24 cellular contexts compared by ENCODE assay signal in the genomic region with DNA sequence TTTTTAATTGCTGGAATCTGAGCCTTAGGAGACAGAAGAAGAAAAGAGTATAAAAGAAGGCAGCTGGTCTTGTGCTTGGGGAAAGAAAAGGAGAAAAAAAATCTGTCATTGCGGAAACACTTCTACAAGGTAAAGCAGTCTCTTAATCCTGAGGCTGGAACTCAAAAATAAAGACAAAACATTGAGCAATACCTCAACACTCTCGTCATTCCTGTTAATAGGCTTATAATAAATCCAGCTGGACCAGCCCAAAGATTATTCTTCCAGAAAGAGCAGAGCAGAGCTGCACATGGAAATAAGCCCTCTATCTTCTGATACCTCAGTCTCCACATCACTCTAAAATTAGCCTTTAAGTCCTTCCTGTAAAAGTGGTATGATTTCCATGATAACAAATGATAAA.
DNase-seq lines count a peak whose midpoint lies in the region; ATAC-seq and TF ChIP-seq lines count a peak whose summit lies in the region.
"Had no signal": no experiment of that assay in that cellular context is flagged by ENCODE, and none has a peak within 500 bp of the region (broad histone marks: within the 10 kb centered on the region; RNA-seq: fewer than 3 reads in every experiment).

No MANE protein-coding gene starts in this region.

- H3K27me3 Mint-ChIP-seq in GM23338 (ENCODE audit: insufficient read depth, low read depth, poor library complexity): no peaks in the 10 kb centered on the region
- H3K27me3 Mint-ChIP-seq: IgD-negative memory B cell had no signal

- 40 to 65% methylated on average over 1 to 2 of the region's 2 CpGs for WGBS in gastroesophageal sphincter (ENCODE audit: low coverage in 1 of 2), 2 donors
- WGBS in smooth muscle cell (ENCODE audit: low lambda C conversion rate): 62% methylated on average over 2 of the region's 2 CpGs

- no peak for TF ChIP-seq POLR2A in gastroesophageal sphincter (IDR thresholded peaks at IDR 0.05)

- no peaks in the 10 kb centered on the region for H3K9me3 Mint-ChIP-seq in GM23338

- H3K27me3 ChIP-seq in GM23338 (ENCODE audit: insufficient read depth): no peaks in the 10 kb centered on the region
- H3K27me3 ChIP-seq in WERI-Rb-1 (ENCODE audit: insufficient read depth, low read depth, severe bottlenecking): no peaks in the 10 kb centered on the region
- H3K27me3 ChIP-seq in gastroesophageal sphincter: no peaks in the 10 kb centered on the region
- no peaks in the 10 kb centered on the region for H3K27me3 ChIP-seq in smooth muscle cell (ENCODE audit: low read depth)

- no peak overlapping the region for H3K9ac ChIP-seq in smooth muscle cell (ENCODE audit: low read depth)
- H3K9ac ChIP-seq: SK-N-SH had no signal

- no peak overlapping the region for H3K4me3 Mint-ChIP-seq in GM23338
- H3K4me3 Mint-ChIP-seq: CD14-positive monocyte, IgD-negative memory B cell had no signal

- H3K4me1 Mint-ChIP-seq in GM23338: no peaks in the 10 kb centered on the region
- H3K4me1 Mint-ChIP-seq: CD14-positive monocyte, IgD-negative memory B cell had no signal

- no peaks in the 10 kb centered on the region for H3K79me2 ChIP-seq in GM23338 (replicated peaks; ENCODE audit: insufficient read depth)
- no peaks in the 10 kb centered on the region for H3K79me2 ChIP-seq in smooth muscle cell (ENCODE audit: low read depth)

- TF ChIP-seq EP300 in gastroesophageal sphincter (IDR thresholded peaks at IDR 0.05): no peak

- H3K9me2 ChIP-seq in GM23338 (ENCODE audit: insufficient read depth): no peaks in the 10 kb centered on the region
- H3K9me2 ChIP-seq: SK-N-SH had no signal

- H3K27ac ChIP-seq in GM23338 (ENCODE audit: low read depth): no peak overlapping the region
- H3K27ac ChIP-seq in WERI-Rb-1: peak overlapping the region; percentile 30
- peak overlapping the region in 2 of 4 donors; percentile 16 to 36 for H3K27ac ChIP-seq in gastroesophageal sphincter
- H3K27ac ChIP-seq in smooth muscle cell (ENCODE audit: low read depth): no peak overlapping the region

- H3K4me1 ChIP-seq in GM23338 (ENCODE audit: insufficient read depth) (no peaks in the 10 kb centered on the region), gastroesophageal sphincter (no peaks in the 10 kb centered on the region), smooth muscle cell (ENCODE audit: low read depth) (no peaks in the 10 kb centered on the region)

- no peaks in the 10 kb centered on the region for H3K36me3 Mint-ChIP-seq in GM23338 (ENCODE audit: low read depth)
- H3K36me3 Mint-ChIP-seq: CD14-positive monocyte had no signal

- no peaks in the 10 kb centered on the region for H4K20me1 ChIP-seq in GM23338 (replicated peaks; ENCODE audit: insufficient read depth)
- no peaks in the 10 kb centered on the region for H4K20me1 ChIP-seq in smooth muscle cell (ENCODE audit: low read depth)

- no peak overlapping the region for H3K27ac Mint-ChIP-seq in GM23338
- H3K27ac Mint-ChIP-seq: CD14-positive monocyte, IgD-negative memory B cell had no signal

- H3K36me3 ChIP-seq in GM23338 (ENCODE audit: insufficient read depth): no peaks in the 10 kb centered on the region
- no peaks in the 10 kb centered on the region for H3K36me3 ChIP-seq in WERI-Rb-1
- no peaks in the 10 kb centered on the region for H3K36me3 ChIP-seq in gastroesophageal sphincter
- H3K36me3 ChIP-seq in smooth muscle cell (ENCODE audit: low read depth): no peaks in the 10 kb centered on the region

- ATAC-seq in GM23338: no peak
- ATAC-seq in gastroesophageal sphincter: peak; percentile 81
- no peak for ATAC-seq in HG03378 (IDR thresholded peaks at IDR 0.05; ENCODE audit: unreplicated experiment)
- ATAC-seq in HG03280 (IDR thresholded peaks at IDR 0.05; ENCODE audit: unreplicated experiment): no peak
- no peak for ATAC-seq in HG03432 (IDR thresholded peaks at IDR 0.05; ENCODE audit: unreplicated experiment)
- ATAC-seq: PC-3 had no signal

- 0 out of 2 replicates have a peak overlapping the region, but pooled peaks have one; percentile 4 for H2AFZ ChIP-seq in GM23338
- peak overlapping the region; percentile 2 for H2AFZ ChIP-seq in smooth muscle cell (ENCODE audit: low read depth)

- H3K4me2 ChIP-seq in GM23338: no peak overlapping the region
- H3K4me2 ChIP-seq in smooth muscle cell: no peak overlapping the region
- H3K4me2 ChIP-seq: SK-N-SH had no signal

- TF ChIP-seq CTCF in GM23338 (conservative IDR thresholded peaks at IDR 0.05; ENCODE audit: low read depth in 2 of 2) (no peak), WERI-Rb-1 (IDR thresholded peaks at IDR 0.05; ENCODE audit: low read depth, low read length) (no peak), gastroesophageal sphincter (IDR thresholded peaks at IDR 0.05) (no peak), smooth muscle cell (IDR thresholded peaks at IDR 0.05; ENCODE audit: borderline replicate concordance, insufficient read depth, poor library complexity, severe bottlenecking) (no peak)

- H3K4me3 ChIP-seq in GM23338: no peak overlapping the region
- no peak overlapping the region for H3K4me3 ChIP-seq in WERI-Rb-1 (ENCODE audit: low read depth, low read length)
- H3K4me3 ChIP-seq in gastroesophageal sphincter: no peak overlapping the region
- H3K4me3 ChIP-seq in smooth muscle cell: no peak overlapping the region

- no peak for DNase-seq in GM23338 (ENCODE audit: low spot score)
- peak; percentile 43 for DNase-seq in WERI-Rb-1
- no peak for DNase-seq in smooth muscle cell (lab: John Stamatoyannopoulos, UW; ENCODE audit: unreplicated experiment)
- DNase-seq in NCI-H2227 (lab: John Stamatoyannopoulos, UW; ENCODE audit: unreplicated experiment): no peak
- DNase-seq: ACHN, AML-193, DMS153, GDM1, Kasumi-1, MM.1S, NCI-H1092, NCI-H1436 treated with DMSO at 0.1 percent for 48 hours, NCI-H2029, NCI-H748 treated with DMSO at 0.1 percent for 48 hours, PC-3, RPMI8226, SHP77 treated with DMSO at 0.1 percent for 48 hours, SK-N-SH had no signal

- H3F3A ChIP-seq in GM23338 (replicated peaks; ENCODE audit: low read depth): no peaks in the 10 kb centered on the region
- no peaks in the 10 kb centered on the region for H3F3A ChIP-seq in smooth muscle cell (ENCODE audit: low read depth)

- H3K9me3 ChIP-seq in WERI-Rb-1 (ENCODE audit: severe bottlenecking): no peaks in the 10 kb centered on the region
- no peaks in the 10 kb centered on the region for H3K9me3 ChIP-seq in gastroesophageal sphincter
- no peaks in the 10 kb centered on the region for H3K9me3 ChIP-seq in smooth muscle cell (replicated peaks; ENCODE audit: low read depth)
- H3K9me3 ChIP-seq: SK-N-SH had no signal

TF ChIP-seq in GM23338, 12 proteins besides CTCF, POLR2A, EP300 and RAD21 (continues in another document):
- TF ChIP-seq ZNF331 (CRISPR knock-in tag; IDR thresholded peaks at IDR 0.05; ENCODE audit: low read depth) (no peak), EZH2 (IDR thresholded peaks at IDR 0.05; ENCODE audit: low read depth, unreplicated experiment) (no peak), NANOG (IDR thresholded peaks at IDR 0.05; ENCODE audit: borderline replicate concordance) (no peak), CREB1 (CRISPR knock-in tag; IDR thresholded peaks at IDR 0.05; ENCODE audit: low read depth) (no peak), POLR2AphosphoS5 (IDR thresholded peaks at IDR 0.05; ENCODE audit: low read depth) (no peak), STAT1 (IDR thresholded peaks at IDR 0.05; ENCODE audit: unreplicated experiment) (no peak), ZNF114 (CRISPR knock-in tag; IDR thresholded peaks at IDR 0.05) (no peak), EZH2phosphoT487 (IDR thresholded peaks at IDR 0.05; ENCODE audit: unreplicated experiment) (no peak), JUNB (IDR thresholded peaks at IDR 0.05; ENCODE audit: unreplicated experiment) (no peak)
- TF ChIP-seq, protein P1, sequence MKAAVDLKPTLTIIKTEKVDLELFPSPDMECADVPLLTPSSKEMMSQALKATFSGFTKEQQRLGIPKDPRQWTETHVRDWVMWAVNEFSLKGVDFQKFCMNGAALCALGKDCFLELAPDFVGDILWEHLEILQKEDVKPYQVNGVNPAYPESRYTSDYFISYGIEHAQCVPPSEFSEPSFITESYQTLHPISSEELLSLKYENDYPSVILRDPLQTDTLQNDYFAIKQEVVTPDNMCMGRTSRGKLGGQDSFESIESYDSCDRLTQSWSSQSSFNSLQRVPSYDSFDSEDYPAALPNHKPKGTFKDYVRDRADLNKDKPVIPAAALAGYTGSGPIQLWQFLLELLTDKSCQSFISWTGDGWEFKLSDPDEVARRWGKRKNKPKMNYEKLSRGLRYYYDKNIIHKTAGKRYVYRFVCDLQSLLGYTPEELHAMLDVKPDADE (IDR thresholded peaks at IDR 0.05): no peak
- TF ChIP-seq, protein P2, sequence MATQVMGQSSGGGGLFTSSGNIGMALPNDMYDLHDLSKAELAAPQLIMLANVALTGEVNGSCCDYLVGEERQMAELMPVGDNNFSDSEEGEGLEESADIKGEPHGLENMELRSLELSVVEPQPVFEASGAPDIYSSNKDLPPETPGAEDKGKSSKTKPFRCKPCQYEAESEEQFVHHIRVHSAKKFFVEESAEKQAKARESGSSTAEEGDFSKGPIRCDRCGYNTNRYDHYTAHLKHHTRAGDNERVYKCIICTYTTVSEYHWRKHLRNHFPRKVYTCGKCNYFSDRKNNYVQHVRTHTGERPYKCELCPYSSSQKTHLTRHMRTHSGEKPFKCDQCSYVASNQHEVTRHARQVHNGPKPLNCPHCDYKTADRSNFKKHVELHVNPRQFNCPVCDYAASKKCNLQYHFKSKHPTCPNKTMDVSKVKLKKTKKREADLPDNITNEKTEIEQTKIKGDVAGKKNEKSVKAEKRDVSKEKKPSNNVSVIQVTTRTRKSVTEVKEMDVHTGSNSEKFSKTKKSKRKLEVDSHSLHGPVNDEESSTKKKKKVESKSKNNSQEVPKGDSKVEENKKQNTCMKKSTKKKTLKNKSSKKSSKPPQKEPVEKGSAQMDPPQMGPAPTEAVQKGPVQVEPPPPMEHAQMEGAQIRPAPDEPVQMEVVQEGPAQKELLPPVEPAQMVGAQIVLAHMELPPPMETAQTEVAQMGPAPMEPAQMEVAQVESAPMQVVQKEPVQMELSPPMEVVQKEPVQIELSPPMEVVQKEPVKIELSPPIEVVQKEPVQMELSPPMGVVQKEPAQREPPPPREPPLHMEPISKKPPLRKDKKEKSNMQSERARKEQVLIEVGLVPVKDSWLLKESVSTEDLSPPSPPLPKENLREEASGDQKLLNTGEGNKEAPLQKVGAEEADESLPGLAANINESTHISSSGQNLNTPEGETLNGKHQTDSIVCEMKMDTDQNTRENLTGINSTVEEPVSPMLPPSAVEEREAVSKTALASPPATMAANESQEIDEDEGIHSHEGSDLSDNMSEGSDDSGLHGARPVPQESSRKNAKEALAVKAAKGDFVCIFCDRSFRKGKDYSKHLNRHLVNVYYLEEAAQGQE (IDR thresholded peaks at IDR 0.05; ENCODE audit: unreplicated experiment): no peak
